In genomic region chr2:126661702-126662465, GRCh38 we compare ENCODE assay signal across 9 cellular contexts. TPM values are rescaled to one million over a fixed set of nuclear protein-coding genes. Genes with fewer than 3 reads are reported as not detected.
A peak's percentile ranks its signal among the peaks of the same experiment; 100 is the strongest.
DNase-seq lines count a peak whose midpoint lies in the region; ATAC-seq and TF ChIP-seq lines count a peak whose summit lies in the region.
"Had no signal": no experiment of that assay in that cellular context is flagged by ENCODE, and none has a peak within 500 bp of the region (broad histone marks: within the 10 kb centered on the region; RNA-seq: fewer than 3 reads in every experiment).

No MANE protein-coding gene starts in this region.

- no peak for TF ChIP-seq CTCF in left ventricle myocardium inferior (IDR thresholded peaks at IDR 0.05; ENCODE audit: borderline replicate concordance)
- no peak for TF ChIP-seq CTCF in lung (IDR thresholded peaks at IDR 0.05; ENCODE audit: control extremely low read depth, extremely low read depth)
- TF ChIP-seq CTCF in upper lobe of left lung (IDR thresholded peaks at IDR 0.05) = no peak
- no peak for TF ChIP-seq CTCF in ascending aorta (IDR thresholded peaks at IDR 0.05)

- H3K36me3 ChIP-seq in left ventricle myocardium inferior (peaks cover 6% of the 10 kb centered on the region), lung (ENCODE audit: control insufficient read depth in 2 of 2, insufficient read depth in 2 of 2, low read length in 2 of 2) (peaks cover 0 to 7% of the 10 kb centered on the region in 2 donors), upper lobe of left lung (peaks cover 0 to 5% (median 0%) of the 10 kb centered on the region in 4 donors), ascending aorta (no peaks in the 10 kb centered on the region)

- H3K4me1 Mint-ChIP-seq in activated CD8-positive, alpha-beta T cell treated with anti-CD3 and anti-CD28 coated beads, Interleukin-2, amount 10 ng/mL, durations not matched to agents 7 days and 5 days (ENCODE audit: low read depth) = peaks cover 89% of the 10 kb centered on the region

- peak overlapping the region; percentile 48 for H3K4me3 Mint-ChIP-seq in activated CD8-positive, alpha-beta T cell treated with anti-CD3 and anti-CD28 coated beads, Interleukin-2, amount 10 ng/mL, durations not matched to agents 7 days and 5 days

- CTCF ChIA-PET in activated CD8-positive, alpha-beta T cell treated with anti-CD3 and anti-CD28 coated beads, Interleukin-2, amount 10 ng/mL, durations not matched to agents 7 days and 5 days (lab: Charles Lee) = interaction anchor here (1.1 to 3.5 kb wide), 6 partner anchors 23 to 134 kb away, joined by 3 to 16 read pairs (median 4); no protein-coding TSS in a partner anchor

- H3K36me3 Mint-ChIP-seq in activated CD8-positive, alpha-beta T cell treated with anti-CD3 and anti-CD28 coated beads, Interleukin-2, amount 10 ng/mL, durations not matched to agents 7 days and 5 days (ENCODE audit: low read depth) = peaks cover 76% of the 10 kb centered on the region

- intact Hi-C loops in left ventricle myocardium inferior (cut with micrococcal nuclease) (no loop called here), Right ventricle myocardium inferior (cut with DNase I) (no loop called here), ascending aorta (cut with DNase I) (no loop called here)

- no peaks in the 10 kb centered on the region for H3K27me3 Mint-ChIP-seq in activated CD8-positive, alpha-beta T cell treated with anti-CD3 and anti-CD28 coated beads, Interleukin-2, amount 10 ng/mL, durations not matched to agents 7 days and 5 days (ENCODE audit: low read depth)

- peaks cover 98% of the 10 kb centered on the region for H3K4me1 ChIP-seq in left ventricle myocardium inferior
- peaks cover 6 to 49% of the 10 kb centered on the region in 2 donors for H3K4me1 ChIP-seq in lung (ENCODE audit: control insufficient read depth in 2 of 2, insufficient read depth in 2 of 2, low read length in 2 of 2)
- H3K4me1 ChIP-seq in upper lobe of left lung = peaks cover 57 to 91% (median 84%) of the 10 kb centered on the region in 4 donors
- peaks cover 22 to 72% of the 10 kb centered on the region in 2 donors for H3K4me1 ChIP-seq in ascending aorta

- peak overlapping the region; percentile 98 for H3K27ac ChIP-seq in left ventricle myocardium inferior (replicated peaks)
- peak overlapping the region; percentile 11 to 37 for H3K27ac ChIP-seq in lung (ENCODE audit: low read depth in 1 of 2, low read length in 1 of 2)
- peak overlapping the region; percentile 38 to 97 (median 69) for H3K27ac ChIP-seq in upper lobe of left lung
- H3K27ac ChIP-seq in ascending aorta = peak overlapping the region in 1 of 2 donors; percentile 22

- H3K27me3 ChIP-seq in left ventricle myocardium inferior (ENCODE audit: low read depth) (no peaks in the 10 kb centered on the region), lung (ENCODE audit: control insufficient read depth, insufficient read depth) (no peaks in the 10 kb centered on the region), upper lobe of left lung (no peaks in the 10 kb centered on the region), ascending aorta (no peaks in the 10 kb centered on the region)

- H3K9me3 ChIP-seq in left ventricle myocardium inferior (replicated peaks) (no peaks in the 10 kb centered on the region), lung (ENCODE audit: control insufficient read depth in 2 of 2, insufficient read depth in 1 of 2, low read length in 1 of 2) (no peaks in the 10 kb centered on the region), upper lobe of left lung (no peaks in the 10 kb centered on the region), ascending aorta (no peaks in the 10 kb centered on the region)

- peak overlapping the region; percentile 95 for H3K27ac Mint-ChIP-seq in activated CD8-positive, alpha-beta T cell treated with anti-CD3 and anti-CD28 coated beads, Interleukin-2, amount 10 ng/mL, durations not matched to agents 7 days and 5 days

- POLR2A ChIA-PET in activated CD8-positive, alpha-beta T cell treated with anti-CD3 and anti-CD28 coated beads, Interleukin-2, amount 10 ng/mL, durations not matched to agents 7 days and 5 days (lab: Charles Lee) = interaction anchor here (0.9 to 1.9 kb wide), 3 partner anchors 13 to 115 kb away, joined by 3 to 5 read pairs (median 4); no protein-coding TSS in a partner anchor

- no peak for TF ChIP-seq EP300 in upper lobe of left lung (IDR thresholded peaks at IDR 0.05)

- no peak for TF ChIP-seq POLR2A in upper lobe of left lung (IDR thresholded peaks at IDR 0.05)

- DNase-seq in left ventricle myocardium inferior (no peak), Right ventricle myocardium inferior (ENCODE audit: missing footprints) (no peak), lung (ENCODE audit: low spot score) (no peak), upper lobe of left lung (no peak), NCI-H748 (lab: John Stamatoyannopoulos, UW; ENCODE audit: unreplicated experiment) (no peak), ascending aorta (ENCODE audit: low spot score in 2 of 2) (no peak)
- DNase-seq in activated CD8-positive, alpha-beta T cell treated with anti-CD3 and anti-CD28 coated beads, Interleukin-2, amount 10 ng/mL, durations not matched to agents 7 days and 5 days = no peak
- no peak for DNase-seq in effector CD8-positive, alpha-beta T cell (lab: John Stamatoyannopoulos, UW)
- DNase-seq: NCI-H2081 had no signal

- H3K4me3 ChIP-seq in left ventricle myocardium inferior (no peak overlapping the region), lung (no peak overlapping the region), upper lobe of left lung (no peak overlapping the region), ascending aorta (no peak overlapping the region)

- ATAC-seq in Right ventricle myocardium inferior = no peak
- no peak for ATAC-seq in activated CD8-positive, alpha-beta T cell treated with anti-CD3 and anti-CD28 coated beads, Interleukin-2, amount 10 ng/mL, durations not matched to agents 7 days and 5 days
- ATAC-seq in lung (ENCODE audit: insufficient read depth, low FRiP score) = no peak
- ATAC-seq in upper lobe of left lung (ENCODE audit: low FRiP score in 2 of 2) = no peak

- 53 to 77% methylated on average over 10 of the region's 10 CpGs for WGBS in lung, 2 donors
- 75 to 82% methylated on average over 8 to 10 of the region's 10 CpGs for WGBS in upper lobe of left lung, 2 donors

- H3K9me3 Mint-ChIP-seq in activated CD8-positive, alpha-beta T cell treated with anti-CD3 and anti-CD28 coated beads, Interleukin-2, amount 10 ng/mL, durations not matched to agents 7 days and 5 days (ENCODE audit: insufficient read depth) = no peaks in the 10 kb centered on the region

RNA-seq across cellular contexts. Expression of gene GYPC, which starts 5.9 kb away (rescaled TPM):
- total RNA-seq in left ventricle myocardium inferior = 98.8 TPM
- total RNA-seq in Right ventricle myocardium inferior = 121 TPM
- total RNA-seq in activated CD8-positive, alpha-beta T cell treated with anti-CD3 and anti-CD28 coated beads, Interleukin-2, amount 10 ng/mL, durations not matched to agents 7 days and 5 days = 100 to 1,000 TPM; 163 to 168 TPM
- total RNA-seq in lung = 10 to 100 TPM; 61.4 to 93.6 TPM
- 100 to 1,000 TPM; 132 to 170 TPM for polyA plus RNA-seq in lung
- total RNA-seq in upper lobe of left lung = 100 to 1,000 TPM in 2 of 6 donors, 10 to 100 TPM in 4; 61.0 to 107 (median 77.5) TPM
- 94.7 TPM for total RNA-seq in ascending aorta
